Comparison of ENCODE assay signal across 20 cellular contexts in genomic region chr2:12131975-12132374, GRCh38.
A peak's percentile ranks its signal among the peaks of the same experiment; 100 is the strongest.
DNase-seq lines count a peak whose midpoint lies in the region; ATAC-seq and TF ChIP-seq lines count a peak whose summit lies in the region.
"Had no signal": no experiment of that assay in that cellular context is flagged by ENCODE, and none has a peak within 500 bp of the region (broad histone marks: within the 10 kb centered on the region; RNA-seq: fewer than 3 reads in every experiment).

No MANE protein-coding gene starts in this region.

- H3K27me3 ChIP-seq in CD4-positive, alpha-beta T cell (ENCODE audit: control insufficient read depth, insufficient read depth, low read length) = no peaks in the 10 kb centered on the region
- H3K27me3 ChIP-seq in PC-3 (ENCODE audit: low read length) = no peaks in the 10 kb centered on the region
- no peaks in the 10 kb centered on the region for H3K27me3 ChIP-seq in fibroblast of lung (ENCODE audit: control insufficient read depth, insufficient read depth, low read length)
- peaks cover 4% of the 10 kb centered on the region for H3K27me3 ChIP-seq in osteoblast (ENCODE audit: insufficient read depth, low read length)
- H3K27me3 ChIP-seq: BLaER1 had no signal

- H3K27me3 Mint-ChIP-seq in CD4-positive, alpha-beta T cell = no peaks in the 10 kb centered on the region
- no peaks in the 10 kb centered on the region; the same call in 1 of the 2 replicates for H3K27me3 Mint-ChIP-seq in WTC11 (ENCODE audit: low read depth)
- H3K27me3 Mint-ChIP-seq: activated naive CD8-positive, alpha-beta T cell treated with anti-CD3 and anti-CD28 coated beads, Interleukin-2, amount 50 U/mL, for 24 hours had no signal

- H4K20me1 ChIP-seq in PC-3 (ENCODE audit: low read length) = no peaks in the 10 kb centered on the region
- no peaks in the 10 kb centered on the region for H4K20me1 ChIP-seq in fibroblast of lung (ENCODE audit: control insufficient read depth, extremely low read depth, insufficient read depth, low read length)
- no peaks in the 10 kb centered on the region for H4K20me1 ChIP-seq in osteoblast (ENCODE audit: insufficient read depth, low read length)
- H4K20me1 ChIP-seq: BLaER1 had no signal

- H3K9ac ChIP-seq in PC-3 (ENCODE audit: low read length) (no peak overlapping the region), fibroblast of lung (ENCODE audit: insufficient read depth, low read length) (no peak overlapping the region)
- H3K9ac ChIP-seq: BLaER1 had no signal

- DNase-seq in CD4-positive, alpha-beta T cell = no peak
- DNase-seq in PC-3 = peak; percentile 24
- DNase-seq in fibroblast of lung (ENCODE audit: low read depth in 2 of 2) = peak; percentile 64 to 74
- DNase-seq in osteoblast (ENCODE audit: insufficient read length, low spot score, missing footprints) = no peak
- no peak for DNase-seq in WTC11 (ENCODE audit: low spot score)
- no peak for DNase-seq in activated CD4-positive, alpha-beta T cell treated with anti-CD3 and anti-CD28 coated beads, Interleukin-2, amount 50 U/mL, for 48 hours
- DNase-seq: activated CD8-positive, alpha-beta T cell treated with anti-CD3 and anti-CD28 coated beads, Interleukin-2, amount 10 ng/mL, durations not matched to agents 7 days and 5 days; activated naive CD8-positive, alpha-beta T cell treated with anti-CD3 and anti-CD28 coated beads, Interleukin-2, amount 50 U/mL, for 24 hours; DMS153; glutamatergic neuron; NCI-H1092; NCI-H748 treated with DMSO at 0.1 percent for 48 hours; stimulated activated CD4-positive, alpha-beta T cell treated with anti-CD3 and anti-CD28 coated beads, Interleukin-4, amount 100 ng/mL, for 24 hours; stimulated activated CD8-positive, alpha-beta memory T cell treated with anti-CD3 and anti-CD28 coated beads, Interleukin-4, amount 100 ng/mL, for 48 hours had no signal

- TF ChIP-seq CTCF in CD4-positive, alpha-beta T cell (IDR thresholded peaks at IDR 0.05) = no peak
- no peak for TF ChIP-seq CTCF in PC-3 (conservative IDR thresholded peaks at IDR 0.05; ENCODE audit: low read depth, low read length)
- no peak for TF ChIP-seq CTCF in fibroblast of lung (conservative IDR thresholded peaks at IDR 0.05 in 1 of 2, IDR thresholded peaks at IDR 0.05 in 1 of 2; ENCODE audit: low read depth in 1 of 2, low read length in 2 of 2)
- TF ChIP-seq CTCF in osteoblast (IDR thresholded peaks at IDR 0.05; ENCODE audit: extremely low read depth, low read depth, low read length) = no peak
- no peak for TF ChIP-seq CTCF in WTC11 (IDR thresholded peaks at IDR 0.05)

- POLR2A ChIA-PET in CD4-positive, alpha-beta T cell (lab: Charles Lee) = interaction anchor here (0.6 to 1.1 kb wide), 2 partner anchors 103 to 584 kb away, joined by 4 read pairs; partner anchors contain the start of gene TRIB2
- POLR2A ChIA-PET in PC-3 (lab: Charles Lee; ENCODE audit: unreplicated experiment) = no interaction called here
- POLR2A ChIA-PET in WTC11 (lab: Charles Lee) = no interaction called here

- H3K79me2 ChIP-seq in PC-3 (ENCODE audit: low read length) (no peaks in the 10 kb centered on the region), fibroblast of lung (ENCODE audit: control insufficient read depth, insufficient read depth, low read length) (no peaks in the 10 kb centered on the region), osteoblast (ENCODE audit: insufficient read depth, low read length) (no peaks in the 10 kb centered on the region)

- H3K4me3 ChIP-seq in PC-3 (ENCODE audit: low read length) (no peak overlapping the region), fibroblast of lung (replicated peaks in 1 of 4; ENCODE audit: control extremely low read depth in 1 of 4, insufficient read depth in 1 of 4, low read depth in 3 of 4, low read length in 4 of 4) (no peak overlapping the region), osteoblast (ENCODE audit: insufficient read depth, low read length) (no peak overlapping the region)
- H3K4me3 ChIP-seq: BLaER1 had no signal

- no peaks in the 10 kb centered on the region for H3K4me1 Mint-ChIP-seq in CD4-positive, alpha-beta T cell (ENCODE audit: low read depth)
- peaks cover 2% of the 10 kb centered on the region; the same call in 1 of the 2 replicates for H3K4me1 Mint-ChIP-seq in WTC11
- H3K4me1 Mint-ChIP-seq: activated naive CD8-positive, alpha-beta T cell treated with anti-CD3 and anti-CD28 coated beads, Interleukin-2, amount 50 U/mL, for 24 hours; mesothelial cell of epicardium had no signal

- H3K9me3 Mint-ChIP-seq in CD4-positive, alpha-beta T cell = peaks cover 3% of the 10 kb centered on the region
- H3K9me3 Mint-ChIP-seq in WTC11 = peaks cover 3% of the 10 kb centered on the region
- H3K9me3 Mint-ChIP-seq: activated naive CD8-positive, alpha-beta T cell treated with anti-CD3 and anti-CD28 coated beads, Interleukin-2, amount 50 U/mL, for 24 hours had no signal

- no TSS peak for BruUV-seq in PC-3 (replicated peaks; lab: Mats Ljungman, UMichigan)

- H3K4me1 ChIP-seq in PC-3 (ENCODE audit: insufficient read depth, low read length) = 0 out of 2 replicates have a peak, but pooled peaks cover 3% of the 10 kb centered on the region
- H3K4me1 ChIP-seq in fibroblast of lung (ENCODE audit: control insufficient read depth, extremely low read depth, insufficient read depth, low read length) = no peaks in the 10 kb centered on the region
- peaks cover 8% of the 10 kb centered on the region for H3K4me1 ChIP-seq in osteoblast (ENCODE audit: insufficient read depth, low read length)

- H3K27ac ChIP-seq in CD4-positive, alpha-beta T cell (ENCODE audit: low read depth, low read length) = peak overlapping the region; percentile 22
- H3K27ac ChIP-seq in PC-3 (ENCODE audit: low read length) (no peak overlapping the region), fibroblast of lung (ENCODE audit: insufficient read depth, low read length) (no peak overlapping the region), osteoblast (ENCODE audit: low read depth, low read length) (no peak overlapping the region)
- H3K27ac ChIP-seq: BLaER1, VCaP had no signal

- H3K36me3 ChIP-seq in PC-3 (ENCODE audit: low read depth, low read length) (no peaks in the 10 kb centered on the region), fibroblast of lung (ENCODE audit: control insufficient read depth, insufficient read depth, low read length) (no peaks in the 10 kb centered on the region), osteoblast (ENCODE audit: insufficient read depth, low read length) (no peaks in the 10 kb centered on the region)
- H3K36me3 ChIP-seq: BLaER1 had no signal

- CTCF ChIA-PET in CD4-positive, alpha-beta T cell (lab: Charles Lee) = no interaction called here
- CTCF ChIA-PET in PC-3 (lab: Charles Lee) = no interaction called here
- CTCF ChIA-PET in WTC11 (lab: Charles Lee) = no interaction called here

- H3K9me3 ChIP-seq in CD4-positive, alpha-beta T cell (ENCODE audit: control insufficient read depth, low read length) = no peaks in the 10 kb centered on the region
- H3K9me3 ChIP-seq in PC-3 (ENCODE audit: low read length) (no peaks in the 10 kb centered on the region), fibroblast of lung (ENCODE audit: control insufficient read depth, insufficient read depth, low read depth, low read length) (no peaks in the 10 kb centered on the region), osteoblast (ENCODE audit: low read depth, low read length) (peaks cover 1% of the 10 kb centered on the region)

- H3K4me3 Mint-ChIP-seq in CD4-positive, alpha-beta T cell = no peak overlapping the region
- no peak overlapping the region for H3K4me3 Mint-ChIP-seq in WTC11
- H3K4me3 Mint-ChIP-seq: activated CD8-positive, alpha-beta T cell treated with anti-CD3 and anti-CD28 coated beads, Interleukin-2, amount 10 ng/mL, durations not matched to agents 7 days and 5 days; activated naive CD8-positive, alpha-beta T cell treated with anti-CD3 and anti-CD28 coated beads, Interleukin-2, amount 50 U/mL, for 24 hours; mesothelial cell of epicardium had no signal

- H3K4me2 ChIP-seq in PC-3 (ENCODE audit: low read length) = no peak overlapping the region
- no peak overlapping the region for H3K4me2 ChIP-seq in fibroblast of lung (ENCODE audit: extremely low read depth, insufficient read depth, low read length)
- H3K4me2 ChIP-seq in osteoblast (ENCODE audit: insufficient read depth, low read length) = no peak overlapping the region

- H2AFZ ChIP-seq in PC-3 (ENCODE audit: low read length) (no peak overlapping the region), fibroblast of lung (ENCODE audit: low read length) (no peak overlapping the region), osteoblast (ENCODE audit: low read length) (peak overlapping the region; percentile 11)

- intact Hi-C loops in CD4-positive, alpha-beta T cell (cut with DNase I, micrococcal nuclease) = loop anchor here in 1 of 2 experiments (5.0 kb wide), 1 partner anchor 580 kb away; no protein-coding TSS in a partner anchor
- intact Hi-C loops in PC-3 (cut with micrococcal nuclease) = no loop called here

- H3K27ac Mint-ChIP-seq in CD4-positive, alpha-beta T cell = no peak overlapping the region
- H3K27ac Mint-ChIP-seq in WTC11 = no peak overlapping the region
- H3K27ac Mint-ChIP-seq: activated CD8-positive, alpha-beta T cell treated with anti-CD3 and anti-CD28 coated beads, Interleukin-2, amount 10 ng/mL, durations not matched to agents 7 days and 5 days; activated naive CD8-positive, alpha-beta T cell treated with anti-CD3 and anti-CD28 coated beads, Interleukin-2, amount 50 U/mL, for 24 hours; mesothelial cell of epicardium had no signal

- H3K36me3 Mint-ChIP-seq in CD4-positive, alpha-beta T cell (ENCODE audit: low read depth) = no peaks in the 10 kb centered on the region
- H3K36me3 Mint-ChIP-seq in WTC11 = no peaks in the 10 kb centered on the region
- H3K36me3 Mint-ChIP-seq: mesothelial cell of epicardium had no signal

- no peaks in the 10 kb centered on the region for H3F3A ChIP-seq in PC-3 (ENCODE audit: low read length, unreplicated experiment)

- H3K9me2 ChIP-seq in PC-3 (replicated peaks; ENCODE audit: low read length) = no peaks in the 10 kb centered on the region

- ATAC-seq in CD4-positive, alpha-beta T cell (ENCODE audit: poor library complexity) = no peak
- peak; percentile 53 for ATAC-seq in PC-3
- ATAC-seq in HG02852 (IDR thresholded peaks at IDR 0.05; ENCODE audit: unreplicated experiment) = no peak
- ATAC-seq in WTC11 = no peak
- ATAC-seq in HG03354 (IDR thresholded peaks at IDR 0.05; ENCODE audit: poor library complexity, severe bottlenecking, unreplicated experiment) = no peak
- ATAC-seq: activated CD8-positive, alpha-beta T cell treated with anti-CD3 and anti-CD28 coated beads, Interleukin-2, amount 10 ng/mL, durations not matched to agents 7 days and 5 days; activated naive CD8-positive, alpha-beta T cell treated with anti-CD3 and anti-CD28 coated beads, Interleukin-2, amount 50 U/mL, for 24 hours; Panc1 had no signal

TF ChIP-seq in WTC11, 78 proteins besides CTCF, POLR2A, EP300 and RAD21 (continues in another document):
- TF ChIP-seq ZNF396 (CRISPR knock-in tag; IDR thresholded peaks at IDR 0.05; ENCODE audit: borderline replicate concordance) = no peak

Comparison
In these comparisons a context has a peak if more than half of its experiments do, and no peak if none do; other contexts are left out.
1. DNase-seq: peak in PC-3 (single experiment) and fibroblast of lung (2 of 2); none in CD4-positive, alpha-beta T cell (0 of 10), osteoblast (single experiment), WTC11 (single experiment) and activated CD4-positive, alpha-beta T cell treated with anti-CD3 and anti-CD28 coated beads, Interleukin-2, amount 50 U/mL, for 48 hours (0 of 2).